ENCODE assay signal across 11 cellular contexts in genomic region chr10:96978621-96979154, GRCh38.
DNase-seq lines count a peak whose midpoint lies in the region; ATAC-seq and TF ChIP-seq lines count a peak whose summit lies in the region.
"Had no signal": no experiment of that assay in that cellular context is flagged by ENCODE, and none has a peak within 500 bp of the region (broad histone marks: within the 10 kb centered on the region; RNA-seq: fewer than 3 reads in every experiment).

No MANE protein-coding gene starts in this region.

- ATAC-seq in GM21529 (IDR thresholded peaks at IDR 0.05; ENCODE audit: unreplicated experiment): peak; percentile 77
- ATAC-seq in HG03196 (IDR thresholded peaks at IDR 0.05; ENCODE audit: unreplicated experiment): peak; percentile 68
- ATAC-seq in stimulated activated effector memory CD8-positive, alpha-beta T cell treated with anti-CD3 and anti-CD28 coated beads, Interleukin-12 subunit alpha, Interleukin-12 subunit beta, amount 100 ng/mL, for 72 hours: peak; percentile 94
- ATAC-seq: gastrocnemius medialis had no signal

- H3K4me3 ChIP-seq in foreskin fibroblast (ENCODE audit: low read depth in 1 of 2, low read length in 2 of 2): no peak overlapping the region
- H3K4me3 ChIP-seq: gastrocnemius medialis had no signal

- no peak overlapping the region for H3K4me3 Mint-ChIP-seq in activated naive CD4-positive, alpha-beta T cell treated with anti-CD3 and anti-CD28 coated beads for 36 hours
- H3K4me3 Mint-ChIP-seq in stimulated activated effector memory CD8-positive, alpha-beta T cell treated with anti-CD3 and anti-CD28 coated beads, Interleukin-12 subunit alpha, Interleukin-12 subunit beta, amount 100 ng/mL, for 72 hours: peak overlapping the region; percentile 34

- CTCF ChIA-PET in activated naive CD4-positive, alpha-beta T cell treated with anti-CD3 and anti-CD28 coated beads for 36 hours (lab: Charles Lee): interaction anchor here (0.7 to 1.2 kb wide), 3 partner anchors 47 to 337 kb away, joined by 3 to 6 read pairs (median 3); no protein-coding TSS in a partner anchor

- intact Hi-C loops in activated naive CD4-positive, alpha-beta T cell treated with anti-CD3 and anti-CD28 coated beads for 36 hours (cut with micrococcal nuclease): loop anchor here (1.0 to 5.0 kb wide), 4 partner anchors 71 to 389 kb away; no protein-coding TSS in a partner anchor

- DNase-seq in activated naive CD4-positive, alpha-beta T cell treated with anti-CD3 and anti-CD28 coated beads for 36 hours: peak; percentile 28
- DNase-seq in activated naive CD4-positive, alpha-beta T cell (lab: John Stamatoyannopoulos, UW): no peak
- no peak for DNase-seq in stimulated activated effector memory CD8-positive, alpha-beta T cell treated with anti-CD3 and anti-CD28 coated beads, Interleukin-12 subunit alpha, Interleukin-12 subunit beta, amount 100 ng/mL, for 72 hours (ENCODE audit: low spot score in 2 of 2)
- DNase-seq in T-helper 9 cell (no peak), foreskin fibroblast (no peak), NCI-H446 treated with DMSO at 0.1 percent for 48 hours (lab: John Stamatoyannopoulos, UW) (no peak)
- DNase-seq: activated naive CD4-positive, alpha-beta T cell treated with Interleukin-2 at 50 U/mL for 16 hours; gastrocnemius medialis; NCI-H1105 treated with DMSO at 0.1 percent for 48 hours had no signal

- no peak for TF ChIP-seq CTCF in foreskin fibroblast (IDR thresholded peaks at IDR 0.05; ENCODE audit: low read depth, low read length)

- H3K27ac Mint-ChIP-seq in activated naive CD4-positive, alpha-beta T cell treated with anti-CD3 and anti-CD28 coated beads for 36 hours: peak overlapping the region; percentile 4
- H3K27ac Mint-ChIP-seq in stimulated activated effector memory CD8-positive, alpha-beta T cell treated with anti-CD3 and anti-CD28 coated beads, Interleukin-12 subunit alpha, Interleukin-12 subunit beta, amount 100 ng/mL, for 72 hours: peak overlapping the region; percentile 60

- peaks cover 11% of the 10 kb centered on the region for H3K4me1 Mint-ChIP-seq in activated naive CD4-positive, alpha-beta T cell treated with anti-CD3 and anti-CD28 coated beads for 36 hours (ENCODE audit: low read depth)
- H3K4me1 Mint-ChIP-seq in stimulated activated effector memory CD8-positive, alpha-beta T cell treated with anti-CD3 and anti-CD28 coated beads, Interleukin-12 subunit alpha, Interleukin-12 subunit beta, amount 100 ng/mL, for 72 hours: peaks cover 19% of the 10 kb centered on the region

- peaks cover 19% of the 10 kb centered on the region for H3K36me3 Mint-ChIP-seq in activated naive CD4-positive, alpha-beta T cell treated with anti-CD3 and anti-CD28 coated beads for 36 hours (ENCODE audit: low read depth)
- peaks cover 22% of the 10 kb centered on the region for H3K36me3 Mint-ChIP-seq in stimulated activated effector memory CD8-positive, alpha-beta T cell treated with anti-CD3 and anti-CD28 coated beads, Interleukin-12 subunit alpha, Interleukin-12 subunit beta, amount 100 ng/mL, for 72 hours

- H3K9me3 Mint-ChIP-seq in activated naive CD4-positive, alpha-beta T cell treated with anti-CD3 and anti-CD28 coated beads for 36 hours: no peaks in the 10 kb centered on the region
- no peaks in the 10 kb centered on the region for H3K9me3 Mint-ChIP-seq in stimulated activated effector memory CD8-positive, alpha-beta T cell treated with anti-CD3 and anti-CD28 coated beads, Interleukin-12 subunit alpha, Interleukin-12 subunit beta, amount 100 ng/mL, for 72 hours

- no peaks in the 10 kb centered on the region for H3K27me3 Mint-ChIP-seq in activated naive CD4-positive, alpha-beta T cell treated with anti-CD3 and anti-CD28 coated beads for 36 hours (ENCODE audit: low read depth)
